1 cellular context compared by ENCODE assay signal in the genomic region with DNA sequence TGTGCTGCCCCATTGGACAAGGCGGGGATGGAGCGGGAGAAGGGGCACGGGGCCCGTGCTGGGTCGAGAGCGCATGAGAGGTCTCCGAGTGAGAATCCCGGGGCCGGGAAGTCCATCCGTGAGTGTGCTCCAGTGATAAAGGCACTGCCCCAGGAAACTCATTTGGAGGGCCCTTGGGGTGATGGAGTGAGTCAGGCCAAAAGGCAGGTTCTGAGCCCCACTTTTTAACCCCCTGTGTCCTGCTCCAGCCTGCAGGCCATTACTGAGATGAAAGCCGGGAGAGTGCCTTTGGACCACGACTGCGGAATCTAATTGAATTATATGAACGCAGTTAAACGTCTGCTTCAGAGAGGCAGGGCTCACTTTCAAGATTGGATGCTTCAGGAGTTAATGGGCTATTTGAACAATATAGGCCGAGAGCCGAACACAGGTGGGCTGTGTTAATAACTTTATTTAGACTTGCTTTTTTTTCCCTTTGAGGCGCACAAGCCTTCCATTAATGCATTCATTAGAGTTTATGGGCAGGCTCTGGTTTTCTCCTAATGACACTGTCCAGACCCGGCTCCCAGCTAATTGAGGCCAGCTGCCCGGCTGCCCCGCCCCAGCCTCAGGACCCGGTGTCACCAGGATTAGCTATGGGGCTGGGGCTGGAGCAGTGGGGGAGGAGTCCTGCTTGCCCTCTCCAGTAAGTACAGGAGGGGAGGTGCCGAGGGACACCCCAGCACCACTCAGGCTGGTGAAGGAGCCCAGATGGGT.
TF ChIP-seq lines count a peak whose summit lies in the region.

No MANE protein-coding gene starts in this region.

TF ChIP-seq in H1, 55 proteins besides CTCF, POLR2A, EP300 and RAD21:
- no peak for TF ChIP-seq BCL11A (IDR thresholded peaks at IDR 0.05; ENCODE audit: low read depth in 2 of 2, low read length in 2 of 2)
- TF ChIP-seq, protein P1, sequence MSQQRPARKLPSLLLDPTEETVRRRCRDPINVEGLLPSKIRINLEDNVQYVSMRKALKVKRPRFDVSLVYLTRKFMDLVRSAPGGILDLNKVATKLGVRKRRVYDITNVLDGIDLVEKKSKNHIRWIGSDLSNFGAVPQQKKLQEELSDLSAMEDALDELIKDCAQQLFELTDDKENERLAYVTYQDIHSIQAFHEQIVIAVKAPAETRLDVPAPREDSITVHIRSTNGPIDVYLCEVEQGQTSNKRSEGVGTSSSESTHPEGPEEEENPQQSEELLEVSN (IDR thresholded peaks at IDR 0.05) = no peak
- no peak for TF ChIP-seq KDM4A (IDR thresholded peaks at IDR 0.05; ENCODE audit: low read depth, low read length, severe bottlenecking)
- TF ChIP-seq ASH2L (IDR thresholded peaks at IDR 0.05; ENCODE audit: low read length) = peak; percentile 36
- TF ChIP-seq TEAD4 (IDR thresholded peaks at IDR 0.05; ENCODE audit: low read depth, low read length) = no peak
- TF ChIP-seq ZNF274 (IDR thresholded peaks at IDR 0.05; ENCODE audit: borderline replicate concordance, extremely low read depth, low read length) = no peak
- no peak for TF ChIP-seq TAF1 (IDR thresholded peaks at IDR 0.05; ENCODE audit: low read depth, low read length)
- no peak for TF ChIP-seq TBP (IDR thresholded peaks at IDR 0.05; ENCODE audit: low read depth, low read length)
- TF ChIP-seq, protein P2, sequence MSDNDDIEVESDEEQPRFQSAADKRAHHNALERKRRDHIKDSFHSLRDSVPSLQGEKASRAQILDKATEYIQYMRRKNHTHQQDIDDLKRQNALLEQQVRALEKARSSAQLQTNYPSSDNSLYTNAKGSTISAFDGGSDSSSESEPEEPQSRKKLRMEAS (IDR thresholded peaks at IDR 0.05) = no peak
- no peak for TF ChIP-seq YY1 (IDR thresholded peaks at IDR 0.05; ENCODE audit: low read depth, low read length)
- no peak for TF ChIP-seq SP1 (IDR thresholded peaks at IDR 0.05; ENCODE audit: low read depth, low read length)
- TF ChIP-seq CTBP2 (IDR thresholded peaks at IDR 0.05; ENCODE audit: borderline replicate concordance, insufficient read depth, insufficient read length, low read length) = peak; percentile 34
- TF ChIP-seq NANOG (IDR thresholded peaks at IDR 0.05; ENCODE audit: insufficient read depth, low read depth, low read length, poor library complexity, severe bottlenecking) = no peak
- no peak; the same call in 1 of the 2 replicates for TF ChIP-seq EGR1 (IDR thresholded peaks at IDR 0.05; ENCODE audit: borderline replicate concordance, low read depth, low read length)
- no peak for TF ChIP-seq MAFK (IDR thresholded peaks at IDR 0.05; ENCODE audit: low read depth, low read length)
- no peak for TF ChIP-seq RNF2 (IDR thresholded peaks at IDR 0.05; ENCODE audit: borderline replicate concordance, low read depth, low read length, missing control alignments, poor library complexity, severe bottlenecking)
TF ChIP-seq in H1: peak in this region for 2.
